In the genomic region with DNA sequence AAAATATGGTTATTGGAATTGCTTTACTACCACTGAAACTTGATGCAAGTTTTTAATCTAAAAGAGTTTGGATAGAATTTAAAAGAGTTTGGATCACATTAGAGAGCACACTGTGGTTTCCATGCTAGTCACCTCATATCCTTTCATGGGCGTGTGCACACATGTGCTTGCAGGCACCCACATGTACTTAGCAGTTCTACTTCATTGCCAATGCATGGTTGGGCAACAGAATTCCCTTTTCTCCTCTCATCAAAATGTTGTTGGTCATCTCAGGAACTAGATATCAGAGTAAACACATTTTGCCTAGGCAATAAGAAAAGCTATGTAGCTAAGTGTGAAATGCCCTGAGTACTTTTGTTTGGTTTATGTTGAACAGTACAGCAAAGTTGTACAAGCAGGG, we compare ENCODE assay signal across 25 cellular contexts.
DNase-seq lines count a peak whose midpoint lies in the region; ATAC-seq and TF ChIP-seq lines count a peak whose summit lies in the region.
"Had no signal": no experiment of that assay in that cellular context is flagged by ENCODE, and none has a peak within 500 bp of the region (broad histone marks: within the 10 kb centered on the region; RNA-seq: fewer than 3 reads in every experiment).

No MANE protein-coding gene starts in this region.

- H2BK5ac ChIP-seq in trophoblast cell (ENCODE audit: low read depth, low read length, poor library complexity) = no peak overlapping the region

- H3K4me1 ChIP-seq in ascending aorta (peaks cover 13 to 62% of the 10 kb centered on the region in 2 donors), trophoblast cell (ENCODE audit: control insufficient read depth in 1 of 2, insufficient read depth in 2 of 2, low read length in 2 of 2) (no peaks in the 10 kb centered on the region)
- H3K4me1 ChIP-seq: HAP-1 had no signal

- ATAC-seq in GM21825 (IDR thresholded peaks at IDR 0.05; ENCODE audit: unreplicated experiment) = no peak
- ATAC-seq in stimulated activated naive CD8-positive, alpha-beta T cell treated with anti-CD3 and anti-CD28 coated beads, Interleukin-15, Interleukin-2, amounts not matched to agents 100 U/mL and 50 U/mL, for 24 hours = no peak
- ATAC-seq: Right ventricle myocardium inferior had no signal

- H3K9me3 ChIP-seq in ascending aorta = no peaks in the 10 kb centered on the region
- no peaks in the 10 kb centered on the region for H3K9me3 ChIP-seq in trophoblast cell (ENCODE audit: insufficient read depth, low read depth, low read length)
- H3K9me3 ChIP-seq: HAP-1, SJSA1 had no signal

- no peaks in the 10 kb centered on the region for H3K27me3 ChIP-seq in ascending aorta
- no peaks in the 10 kb centered on the region for H3K27me3 ChIP-seq in trophoblast cell (ENCODE audit: insufficient read depth, low read length)
- H3K27me3 ChIP-seq: BLaER1 treated with 17β-estradiol and CSF1 and Interleukin-3, amounts not matched to agents 10 nM and 100 nM; SJSA1 had no signal

- WGBS in trophoblast cell (ENCODE audit: extremely low coverage, insufficient coverage, insufficient read length) = no CpG with 5 or more reads among the region's 1 CpG

- no peak overlapping the region for H2BK120ac ChIP-seq in trophoblast cell (ENCODE audit: insufficient read depth, low read length, poor library complexity)

- H3K4me3 ChIP-seq in ascending aorta = no peak overlapping the region
- H3K4me3 ChIP-seq in trophoblast cell (ENCODE audit: low read depth, low read length) = no peak overlapping the region
- H3K4me3 ChIP-seq: BLaER1 treated with 17β-estradiol and CSF1 and Interleukin-3, amounts not matched to agents 10 nM and 100 nM; GM23248; HAP-1; SJSA1 had no signal

- no peaks in the 10 kb centered on the region for H3K79me2 ChIP-seq in trophoblast cell (ENCODE audit: control insufficient read depth, insufficient read depth, low read length, poor library complexity)

- intact Hi-C loops in ascending aorta (cut with DNase I) = no loop called here

- H3K23ac ChIP-seq in trophoblast cell (ENCODE audit: low read length) = no peak overlapping the region

- no peak overlapping the region for H2BK12ac ChIP-seq in trophoblast cell (ENCODE audit: low read length)

- peak overlapping the region; percentile 87 to 95 for H3K27ac ChIP-seq in ascending aorta
- peak overlapping the region; percentile 76 for H3K27ac ChIP-seq in epithelial cell of prostate
- no peak overlapping the region for H3K27ac ChIP-seq in trophoblast cell (ENCODE audit: low read depth, low read length)
- H3K27ac ChIP-seq: BLaER1 treated with 17β-estradiol and CSF1 and Interleukin-3, amounts not matched to agents 10 nM and 100 nM; GM23248; SJSA1 had no signal

- no peak overlapping the region for H3K14ac ChIP-seq in trophoblast cell (ENCODE audit: low read length)

- H3K4ac ChIP-seq in trophoblast cell (ENCODE audit: low read depth, low read length) = no peak overlapping the region

- no peak overlapping the region for H3K4me2 ChIP-seq in trophoblast cell (ENCODE audit: low read length)

- DNase-seq in HPDE6-E6E7 (ENCODE audit: extremely low spot score) (peak; percentile 31), ascending aorta (ENCODE audit: low spot score in 2 of 2) (no peak), epithelial cell of prostate (ENCODE audit: low read depth, low spot score) (peak; percentile 89), trophoblast cell (peak; percentile 82 to 93), UCSD-AML1 (lab: John Stamatoyannopoulos, UW; ENCODE audit: unreplicated experiment) (no peak), NCI-H146 (lab: John Stamatoyannopoulos, UW) (no peak)
- no peak for DNase-seq in stimulated activated naive CD8-positive, alpha-beta T cell treated with anti-CD3 and anti-CD28 coated beads, Interleukin-15, Interleukin-2, amounts not matched to agents 100 U/mL and 50 U/mL, for 24 hours
- DNase-seq: CD4-positive, alpha-beta memory T cell; DND-41; GM23248; KG1; MV-4-11; NCI-H1105 treated with DMSO at 0.1 percent for 48 hours; NCI-H1694; NCI-H2081; NCI-H2171; NCI-H345; NCI-H524; NCI-H774; NK-92 treated with Interleukin-12 subunit alpha and Interleukin-12 subunit beta, amount 100 ng/mL, for 24 hours had no signal

- H3K79me1 ChIP-seq in trophoblast cell (ENCODE audit: low read length) = no peaks in the 10 kb centered on the region

- H3K9ac ChIP-seq in trophoblast cell (ENCODE audit: low read length) = no peak overlapping the region
- H3K9ac ChIP-seq: BLaER1 treated with 17β-estradiol and CSF1 and Interleukin-3, amounts not matched to agents 10 nM and 100 nM; GM23248 had no signal

- no peak overlapping the region for H2AFZ ChIP-seq in trophoblast cell (ENCODE audit: insufficient read depth, low read length, poor library complexity)
- H2AFZ ChIP-seq: GM23248 had no signal

- H2AK5ac ChIP-seq in trophoblast cell (ENCODE audit: low read length) = no peak overlapping the region

- H4K91ac ChIP-seq in trophoblast cell (ENCODE audit: low read depth, low read length) = no peak overlapping the region

- H4K8ac ChIP-seq in trophoblast cell (ENCODE audit: low read depth, low read length) = no peak overlapping the region

- H3K18ac ChIP-seq in trophoblast cell (ENCODE audit: low read length) = no peak overlapping the region

- no peak overlapping the region for H4K12ac ChIP-seq in trophoblast cell (ENCODE audit: low read depth, low read length)

- H3K36me3 ChIP-seq in ascending aorta (peaks cover 7 to 35% of the 10 kb centered on the region in 2 donors), trophoblast cell (ENCODE audit: control insufficient read depth in 1 of 2, insufficient read depth in 2 of 2, low read length in 2 of 2) (no peaks in the 10 kb centered on the region)
- H3K36me3 ChIP-seq: BLaER1 treated with 17β-estradiol and CSF1 and Interleukin-3, amounts not matched to agents 10 nM and 100 nM; HAP-1; SJSA1 had no signal

- no peak for TF ChIP-seq CTCF in ascending aorta (IDR thresholded peaks at IDR 0.05)

Comparison
In these comparisons a context has a peak if more than half of its experiments do, and no peak if none do; other contexts are left out.
1. DNase-seq: peak in HPDE6-E6E7 (single experiment), epithelial cell of prostate (single experiment) and trophoblast cell (2 of 2); none in ascending aorta (0 of 2), UCSD-AML1 (single experiment), NCI-H146 (single experiment) and stimulated activated naive CD8-positive, alpha-beta T cell treated with anti-CD3 and anti-CD28 coated beads, Interleukin-15, Interleukin-2, amounts not matched to agents 100 U/mL and 50 U/mL, for 24 hours (single experiment).